Comparison of ENCODE assay signal across 17 cellular contexts in genomic region chr15:90576711-90577389, GRCh38. TPM values are rescaled to one million over a fixed set of nuclear protein-coding genes. Genes with fewer than 3 reads are reported as not detected.
DNase-seq lines count a peak whose midpoint lies in the region; ATAC-seq, FAIRE-seq and TF ChIP-seq lines count a peak whose summit lies in the region.
"Had no signal": no experiment of that assay in that cellular context is flagged by ENCODE, and none has a peak within 500 bp of the region (broad histone marks: within the 10 kb centered on the region; RNA-seq: fewer than 3 reads in every experiment).

No MANE protein-coding gene starts in this region.

- no peak overlapping the region; the same call in 1 of the 2 replicates for H2AFZ ChIP-seq in K562 (ENCODE audit: low read depth, low read length)

- H3K9me1 ChIP-seq in K562 (ENCODE audit: control insufficient read depth, insufficient read depth, low read length), result no peaks in the 10 kb centered on the region

- H3K4me1 ChIP-seq in K562 (replicated peaks in 1 of 2; ENCODE audit: control insufficient read depth in 2 of 2, insufficient read depth in 2 of 2, low read length in 2 of 2) (peaks cover 12 to 13% of the 10 kb centered on the region in 2 experiments; a peak in 4 of 5 replicates), thyroid gland (peaks cover 16 to 24% of the 10 kb centered on the region in 2 donors)

- TF ChIP-seq POLR2A in K562 (conservative IDR thresholded peaks at IDR 0.05) (no peak), thyroid gland (IDR thresholded peaks at IDR 0.05) (no peak)

- DNase-seq in activated T-cell treated with anti-CD3 and anti-CD28 coated beads, Interleukin-2, amount 50 U/mL, for 72 hours, result no peak
- DNase-seq in activated T-cell treated with anti-CD3 and anti-CD28 coated beads, Interleukin-2, amount 50 U/mL, for 1 hour, result no peak
- no peak for DNase-seq in HFFc6
- DNase-seq in K562 (ENCODE audit: extremely low read depth in 1 of 4, low spot score in 3 of 4), result peak in 2 of 4 experiments; percentile 44 to 57
- no peak for DNase-seq in stimulated activated effector memory CD8-positive, alpha-beta T cell treated with anti-CD3 and anti-CD28 coated beads, Interleukin-12 subunit alpha, Interleukin-12 subunit beta, amount 100 ng/mL, for 72 hours (ENCODE audit: low spot score in 2 of 2)
- no peak for DNase-seq in thyroid gland
- DNase-seq: activated CD4-positive, alpha-beta T cell treated with anti-CD3 and anti-CD28 coated beads, Interleukin-2, amount 50 U/mL, for 1 hour; activated effector memory CD4-positive, alpha-beta T cell treated with Interleukin-2 at 50 U/mL for 16 hours; KBM-7; NCI-H1930; NCI-H446; occipital lobe; spleen; stimulated activated CD4-positive, alpha-beta T cell treated with anti-CD3 and anti-CD28 coated beads, Interleukin-4, amount 100 ng/mL, for 4 hours had no signal

- H3K4me2 ChIP-seq in K562 (ENCODE audit: insufficient read depth, low read length), result peak overlapping the region; percentile 65

- no peak for ATAC-seq in activated T-cell treated with anti-CD3 and anti-CD28 coated beads, Interleukin-2, amount 50 U/mL, for 72 hours (replicated peaks in 1 of 2)
- ATAC-seq in K562 (peak; percentile 81), GM19452 (IDR thresholded peaks at IDR 0.05; ENCODE audit: unreplicated experiment) (no peak)
- ATAC-seq in stimulated activated effector memory CD8-positive, alpha-beta T cell treated with anti-CD3 and anti-CD28 coated beads, Interleukin-12 subunit alpha, Interleukin-12 subunit beta, amount 100 ng/mL, for 72 hours, result no peak
- ATAC-seq: SK-N-SH treated with all-trans-retinoic acid at 6 μM for 48 hours had no signal

- no peaks in the 10 kb centered on the region for H3K27me3 ChIP-seq in K562 (ENCODE audit: control insufficient read depth in 2 of 2, insufficient read depth in 2 of 2, low read length in 2 of 2)
- H3K27me3 ChIP-seq in thyroid gland, result no peaks in the 10 kb centered on the region
- H3K27me3 ChIP-seq: spleen had no signal

- no TSS peak for BruUV-seq in K562 (replicated peaks; lab: Mats Ljungman, UMichigan)

- TF ChIP-seq RAD21 in K562 (CRISPR knock-in tag; conservative IDR thresholded peaks at IDR 0.05 in 1 of 2, IDR thresholded peaks at IDR 0.05 in 1 of 2), result no peak

- no peaks in the 10 kb centered on the region for H3K36me3 ChIP-seq in K562 (ENCODE audit: control insufficient read depth, insufficient read depth, low read length)
- H3K36me3 ChIP-seq in thyroid gland, result no peaks in the 10 kb centered on the region
- H3K36me3 ChIP-seq: spleen had no signal

- POLR2A ChIA-PET in K562 (lab: Yijun Ruan, JAX), result interaction anchor here (0.6 to 2.3 kb wide), 9 partner anchors 10 to 42 kb away, joined by 3 to 11 read pairs (median 3); no protein-coding TSS in a partner anchor

- H3K4me3 ChIP-seq in K562 (no peak overlapping the region), thyroid gland (replicated peaks in 1 of 3) (no peak overlapping the region)
- H3K4me3 ChIP-seq: spleen had no signal

- peak overlapping the region; percentile 21 to 68; a peak in 1 of 4 replicates for H3K9ac ChIP-seq in K562 (ENCODE audit: insufficient read depth in 1 of 2, low read depth in 2 of 2, low read length in 2 of 2)

- peaks cover 64% of the 10 kb centered on the region for H3K4me1 Mint-ChIP-seq in activated T-cell treated with anti-CD3 and anti-CD28 coated beads, Interleukin-2, amount 50 U/mL, for 72 hours (ENCODE audit: low read depth)
- peaks cover 18% of the 10 kb centered on the region for H3K4me1 Mint-ChIP-seq in HFFc6 (ENCODE audit: low read depth)
- H3K4me1 Mint-ChIP-seq in stimulated activated effector memory CD8-positive, alpha-beta T cell treated with anti-CD3 and anti-CD28 coated beads, Interleukin-12 subunit alpha, Interleukin-12 subunit beta, amount 100 ng/mL, for 72 hours, result peaks cover 47% of the 10 kb centered on the region

- peak; percentile 71 for FAIRE-seq in K562 (lab: Jason Lieb, UNC)
- FAIRE-seq: TTC549 had no signal

- peaks cover 3 to 13% of the 10 kb centered on the region in 2 donors for H3K36me3 Mint-ChIP-seq in activated T-cell treated with anti-CD3 and anti-CD28 coated beads, Interleukin-2, amount 50 U/mL, for 72 hours (ENCODE audit: insufficient read depth in 2 of 2)
- peaks cover 8% of the 10 kb centered on the region; the same call in 1 of the 2 replicates for H3K36me3 Mint-ChIP-seq in HFFc6 (ENCODE audit: low read depth)
- H3K36me3 Mint-ChIP-seq in stimulated activated effector memory CD8-positive, alpha-beta T cell treated with anti-CD3 and anti-CD28 coated beads, Interleukin-12 subunit alpha, Interleukin-12 subunit beta, amount 100 ng/mL, for 72 hours, result peaks cover 6% of the 10 kb centered on the region

- H3K27ac ChIP-seq in K562 (ENCODE audit: extremely low read depth, low read depth, low read length) (peak overlapping the region; percentile 35; the same call in 2 of the 3 replicates), thyroid gland (no peak overlapping the region)

- H3K27me3 Mint-ChIP-seq in activated T-cell treated with anti-CD3 and anti-CD28 coated beads, Interleukin-2, amount 50 U/mL, for 72 hours (ENCODE audit: low read depth), result no peaks in the 10 kb centered on the region
- peaks cover 2% of the 10 kb centered on the region; the same call in 1 of the 2 replicates for H3K27me3 Mint-ChIP-seq in HFFc6 (ENCODE audit: insufficient read depth)

- no peaks in the 10 kb centered on the region for H4K20me1 ChIP-seq in K562 (replicated peaks; ENCODE audit: control insufficient read depth, insufficient read depth, low read length)

- H3K9me3 Mint-ChIP-seq in activated T-cell treated with anti-CD3 and anti-CD28 coated beads, Interleukin-2, amount 50 U/mL, for 72 hours, result no peaks in the 10 kb centered on the region
- no peaks in the 10 kb centered on the region for H3K9me3 Mint-ChIP-seq in HFFc6
- no peaks in the 10 kb centered on the region for H3K9me3 Mint-ChIP-seq in stimulated activated effector memory CD8-positive, alpha-beta T cell treated with anti-CD3 and anti-CD28 coated beads, Interleukin-12 subunit alpha, Interleukin-12 subunit beta, amount 100 ng/mL, for 72 hours

- intact Hi-C loops in K562 (cut with micrococcal nuclease) (no loop called here), thyroid gland (cut with DNase I) (no loop called here)

- H3K79me2 ChIP-seq in K562 (ENCODE audit: control insufficient read depth, insufficient read depth, low read length), result no peaks in the 10 kb centered on the region; the same call in 2 of the 3 replicates

- TF ChIP-seq EP300 in K562 (IDR thresholded peaks at IDR 0.05; ENCODE audit: low read length), result no peak

- CTCF ChIA-PET in K562 (lab: Yijun Ruan, JAX; ENCODE audit: low intra/inter-chr PET ratio), result no interaction called here

- H3K9me3 ChIP-seq in K562 (replicated peaks; ENCODE audit: control insufficient read depth, insufficient read depth, low read depth, low read length) (no peaks in the 10 kb centered on the region), thyroid gland (no peaks in the 10 kb centered on the region)
- H3K9me3 ChIP-seq: spleen had no signal

- TF ChIP-seq CTCF in HFFc6 (IDR thresholded peaks at IDR 0.05) (no peak), K562 (IDR thresholded peaks at IDR 0.05 in 2 of 3, conservative IDR thresholded peaks at IDR 0.05 in 1 of 3; ENCODE audit: insufficient read depth in 2 of 3, low read depth in 1 of 3, low read length in 3 of 3) (no peak), thyroid gland (IDR thresholded peaks at IDR 0.05) (no peak)

- 10% methylated on average over 7 of the region's 7 CpGs for WGBS in K562 (ENCODE audit: insufficient coverage, low coverage, missing lambda C conversion rate)
- WGBS in thyroid gland, 2 donors, result 86 to 88% methylated on average over 7 of the region's 7 CpGs

- in situ Hi-C loops in K562 (cut with MboI), result no loop called here

- H3K4me3 Mint-ChIP-seq in activated T-cell treated with anti-CD3 and anti-CD28 coated beads, Interleukin-2, amount 50 U/mL, for 72 hours, result no peak overlapping the region
- H3K4me3 Mint-ChIP-seq in HFFc6, result no peak overlapping the region
- no peak overlapping the region for H3K4me3 Mint-ChIP-seq in stimulated activated effector memory CD8-positive, alpha-beta T cell treated with anti-CD3 and anti-CD28 coated beads, Interleukin-12 subunit alpha, Interleukin-12 subunit beta, amount 100 ng/mL, for 72 hours

- H3K27ac Mint-ChIP-seq in activated T-cell treated with anti-CD3 and anti-CD28 coated beads, Interleukin-2, amount 50 U/mL, for 72 hours, result peak overlapping the region; percentile 47
- H3K27ac Mint-ChIP-seq in HFFc6, result peak overlapping the region; percentile 11; the same call in 1 of the 2 replicates
- peak overlapping the region; percentile 5 for H3K27ac Mint-ChIP-seq in stimulated activated effector memory CD8-positive, alpha-beta T cell treated with anti-CD3 and anti-CD28 coated beads, Interleukin-12 subunit alpha, Interleukin-12 subunit beta, amount 100 ng/mL, for 72 hours

TF ChIP-seq in K562, 482 proteins besides CTCF, POLR2A, EP300 and RAD21 (continues in another document):
- 0 out of 2 replicates have a peak, but pooled peaks have one; percentile 14 for TF ChIP-seq SMARCE1 (IDR thresholded peaks at IDR 0.05)
- TF ChIP-seq PHF8 (IDR thresholded peaks at IDR 0.05; ENCODE audit: borderline replicate concordance, low read length), result no peak
- no peak for TF ChIP-seq TFAM (CRISPR knock-in tag; conservative IDR thresholded peaks at IDR 0.05)
- TF ChIP-seq ZNF316 (IDR thresholded peaks at IDR 0.05), result peak; percentile 79
- no peak for TF ChIP-seq BDP1 (IDR thresholded peaks at IDR 0.05; ENCODE audit: insufficient read depth, insufficient read length)

RNA-seq across cellular contexts. Expression of gene CRTC3, which starts 47.1 kb away (rescaled TPM):
- total RNA-seq in activated T-cell treated with anti-CD3 and anti-CD28 coated beads, Interleukin-2, amount 50 U/mL, for 72 hours, result 10 to 100 TPM; 73.2 to 77.3 TPM
- total RNA-seq in HFFc6 (2021; fragmentation: NEBNext Ultra II Directional; extraction: Animal tissue kit (Norgen Biotek cat#: 25700)), result 10 to 100 TPM; 21.5 to 24.3 (median 23.5) TPM
- 42.0 and 91.0 TPM in 2 replicates for total RNA-seq in K562 (2011; cell fraction: chromatin; rRNA removed; ENCODE audit: low replicate concordance)
- 25.7 and 27.0 TPM in 2 replicates for total RNA-seq in K562 (2011; cell fraction: nucleolus; rRNA removed)
- total RNA-seq in K562 (2011; cell fraction: nucleoplasm; rRNA removed), result 50.7 and 99.0 TPM in 2 replicates
- total RNA-seq in K562 (2014; rRNA removed) (7.5 and 9.1 TPM in 2 replicates), K562 (2014; rRNA removed; fragmentation: Illumina TruSeq; extraction: Trizol) (9.4 and 10.0 TPM in 2 replicates), K562 (2015; rRNA removed; fragmentation: Illumina TruSeq; extraction: Trizol) (11.3 and 11.6 TPM in 2 replicates), K562 (2021) (18.5 and 19.0 TPM in 2 replicates), thyroid gland (10 to 100 TPM; 49.4 to 76.0 (median 62.6) TPM)
- polyA plus RNA-seq in K562 (2011; rRNA removed) (14.1 and 17.2 TPM in 2 replicates), K562 (2014; fragmentation: Illumina TruSeq; extraction: Trizol) (12.7 and 13.8 TPM in 2 replicates), K562 (2014; fragmentation: Nextera tagmentation; extraction: Ambion mirVana) (1 to 10 TPM; 1.2 to 2.1 TPM), K562 (2014; rRNA removed) (9.1 and 11.7 TPM in 2 replicates)
- 8.3 and 11.0 TPM in 2 replicates for polyA plus RNA-seq in K562 (2011; cell fraction: cytosol; rRNA removed)
- polyA plus RNA-seq in K562 (2011; cell fraction: nucleus; rRNA removed), result 17.7 and 22.6 TPM in 2 replicates
- 12.6 and 15.1 TPM in 2 replicates for polyA plus RNA-seq in K562 (2012)
- polyA minus RNA-seq in K562 (2011; rRNA and poly(A)+ RNA removed), result 21.2 and 24.0 TPM in 2 replicates
- 10.8 and 14.3 TPM in 2 replicates for polyA minus RNA-seq in K562 (2011; cell fraction: cytosol; rRNA and poly(A)+ RNA removed)
- 14.9 and 20.8 TPM in 2 replicates for polyA minus RNA-seq in K562 (2011; cell fraction: nucleus; rRNA and poly(A)+ RNA removed)
